In genomic region chr4:56414135-56414675, GRCh38 we compare ENCODE assay signal across 21 cellular contexts. TPM values are rescaled to one million over a fixed set of nuclear protein-coding genes. Genes with fewer than 3 reads are reported as not detected.
A peak's percentile ranks its signal among the peaks of the same experiment; 100 is the strongest.
DNase-seq lines count a peak whose midpoint lies in the region; ATAC-seq and TF ChIP-seq lines count a peak whose summit lies in the region.
"Had no signal": no experiment of that assay in that cellular context is flagged by ENCODE, and none has a peak within 500 bp of the region (broad histone marks: within the 10 kb centered on the region; RNA-seq: fewer than 3 reads in every experiment).

No MANE protein-coding gene starts in this region.

- CTCF ChIA-PET in IMR-90 (lab: Yijun Ruan, JAX), result no interaction called here

- H2BK20ac ChIP-seq in IMR-90 (ENCODE audit: low read depth, low read length), result no peak overlapping the region

- H3K9me1 ChIP-seq in IMR-90 (ENCODE audit: insufficient read depth, low read length), result peaks cover 5% of the 10 kb centered on the region; the same call in 1 of the 2 replicates

- no peak overlapping the region for H4K91ac ChIP-seq in IMR-90 (ENCODE audit: insufficient read depth, low read depth, low read length)

- DNase-seq in A172 (ENCODE audit: low spot score), result peak; percentile 40
- peak; percentile 26 for DNase-seq in IMR-90
- DNase-seq in choroid plexus epithelial cell (ENCODE audit: low read depth), result peak; percentile 17
- DNase-seq in mesendoderm, result peak; percentile 28
- DNase-seq in HuH-7.5 (ENCODE audit: low spot score), result no peak
- no peak for DNase-seq in GOT3 (lab: John Stamatoyannopoulos, UW)
- DNase-seq in activated T-helper 1 cell treated with anti-CD3 and anti-CD28 coated beads, Interleukin-12 subunit alpha, Interleukin-12 subunit beta, Interleukin-2, Interleukin-4 antibody, amounts not matched to agents 30 ng/mL and 10 ng/mL and 1 ng/mL, durations not matched to agents 14 hours and 24 hours and 36 hours (ENCODE audit: low spot score), result no peak
- DNase-seq: activated B cell treated with CpG ODN at 0.5 μM for 24 hours; activated CD8-positive, alpha-beta T cell treated with anti-CD3 and anti-CD28 coated beads, Interleukin-2, amount 10 ng/mL, durations not matched to agents 7 days and 5 days; activated naive CD8-positive, alpha-beta T cell treated with anti-CD3 and anti-CD28 coated beads, Interleukin-2, amount 50 U/mL, for 24 hours; caudate nucleus; effector CD4-positive, alpha-beta T cell; foreskin melanocyte; naive thymus-derived CD4-positive, alpha-beta T cell; NCI-H2029; posterior cingulate gyrus; T-helper 17 cell had no signal

- H3K56ac ChIP-seq in IMR-90 (ENCODE audit: extremely low read depth, insufficient read depth, low read length) (0 out of 2 replicates have a peak overlapping the region, but pooled peaks have one; percentile 23), mesendoderm (ENCODE audit: low read length) (peak overlapping the region; percentile 17)

- H2AK5ac ChIP-seq in IMR-90 (ENCODE audit: low read depth, low read length), result no peak overlapping the region
- no peak overlapping the region for H2AK5ac ChIP-seq in mesendoderm (ENCODE audit: low read length)

- no peaks in the 10 kb centered on the region for H3K36me3 ChIP-seq in IMR-90 (ENCODE audit: control insufficient read depth, insufficient read depth, low read length)
- H3K36me3 ChIP-seq in mesendoderm (ENCODE audit: control insufficient read depth, insufficient read depth, low read length), result no peaks in the 10 kb centered on the region

- 0 out of 2 replicates have a peak overlapping the region, but pooled peaks have one; percentile 69 for H3K14ac ChIP-seq in IMR-90 (replicated peaks; ENCODE audit: low read depth, low read length)

- no peak; the same call in 1 of the 2 replicates for ATAC-seq in IMR-90 (ENCODE audit: low read depth)
- no peak for ATAC-seq in HG03442 (IDR thresholded peaks at IDR 0.05; ENCODE audit: unreplicated experiment)
- ATAC-seq: activated CD8-positive, alpha-beta T cell treated with anti-CD3 and anti-CD28 coated beads, Interleukin-2, amount 10 ng/mL, durations not matched to agents 7 days and 5 days; activated naive CD8-positive, alpha-beta T cell treated with anti-CD3 and anti-CD28 coated beads, Interleukin-2, amount 50 U/mL, for 24 hours; activated T-helper 17 cell treated with anti-CD3 and anti-CD28 coated beads, Interleukin-2, amount 50 U/mL, for 72 hours; naive thymus-derived CD4-positive, alpha-beta T cell; Right ventricle myocardium inferior; T-helper 17 cell had no signal

- H3K79me1 ChIP-seq in IMR-90 (ENCODE audit: low read depth in 1 of 2, low read length in 2 of 2) (peaks cover 11 to 37% of the 10 kb centered on the region in 2 experiments), mesendoderm (ENCODE audit: low read length) (no peaks in the 10 kb centered on the region)

- H4K8ac ChIP-seq in IMR-90 (ENCODE audit: low read depth in 2 of 2, low read length in 2 of 2) (no peak overlapping the region), mesendoderm (ENCODE audit: low read depth, low read length) (no peak overlapping the region)

- H4K20me1 ChIP-seq in IMR-90 (ENCODE audit: insufficient read depth, low read length), result no peaks in the 10 kb centered on the region; the same call in 1 of the 2 replicates

- intact Hi-C loops in IMR-90 (cut with micrococcal nuclease), result no loop called here
- intact Hi-C loops in activated T-helper 1 cell treated with anti-CD3 and anti-CD28 coated beads, Interleukin-12 subunit alpha, Interleukin-12 subunit beta, Interleukin-2, Interleukin-4 antibody, amounts not matched to agents 30 ng/mL and 10 ng/mL and 1 ng/mL, durations not matched to agents 14 hours and 24 hours and 36 hours (cut with micrococcal nuclease), result no loop called here

- H3K4me1 ChIP-seq in IMR-90 (ENCODE audit: control insufficient read depth, insufficient read depth, low read length), result peaks cover 2% of the 10 kb centered on the region; the same call in 1 of the 2 replicates
- no peaks in the 10 kb centered on the region for H3K4me1 ChIP-seq in mesendoderm (ENCODE audit: control insufficient read depth, low read depth, low read length)

- no peak overlapping the region for H2AK9ac ChIP-seq in IMR-90 (replicated peaks; ENCODE audit: low read depth, low read length, poor library complexity)

- H3K4me1 Mint-ChIP-seq in activated T-helper 1 cell treated with anti-CD3 and anti-CD28 coated beads, Interleukin-12 subunit alpha, Interleukin-12 subunit beta, Interleukin-2, Interleukin-4 antibody, amounts not matched to agents 30 ng/mL and 10 ng/mL and 1 ng/mL, durations not matched to agents 14 hours and 24 hours and 36 hours (ENCODE audit: low read depth), result peaks cover 23% of the 10 kb centered on the region
- H3K4me1 Mint-ChIP-seq: activated B cell treated with CpG ODN at 0.5 μM for 24 hours had no signal

- H2BK15ac ChIP-seq in IMR-90 (ENCODE audit: low read depth, low read length), result no peak overlapping the region
- no peak overlapping the region for H2BK15ac ChIP-seq in mesendoderm (replicated peaks; ENCODE audit: low read depth)

- no peaks in the 10 kb centered on the region for H3K36me3 Mint-ChIP-seq in activated T-helper 1 cell treated with anti-CD3 and anti-CD28 coated beads, Interleukin-12 subunit alpha, Interleukin-12 subunit beta, Interleukin-2, Interleukin-4 antibody, amounts not matched to agents 30 ng/mL and 10 ng/mL and 1 ng/mL, durations not matched to agents 14 hours and 24 hours and 36 hours (ENCODE audit: low read depth)
- H3K36me3 Mint-ChIP-seq: naive thymus-derived CD4-positive, alpha-beta T cell had no signal

- no peak for TF ChIP-seq POLR2A in IMR-90 (IDR thresholded peaks at IDR 0.05; ENCODE audit: low read depth, low read length)

- H3K4me3 ChIP-seq in IMR-90 (ENCODE audit: insufficient read depth, low read depth, low read length) (peak overlapping the region; percentile 15; the same call in 1 of the 2 replicates), choroid plexus epithelial cell (ENCODE audit: low read depth, low read length) (no peak overlapping the region), mesendoderm (ENCODE audit: low read length) (no peak overlapping the region)
- H3K4me3 ChIP-seq: smooth muscle cell had no signal

- H4K5ac ChIP-seq in IMR-90 (ENCODE audit: low read depth, low read length), result peak overlapping the region; percentile 16; the same call in 1 of the 2 replicates
- no peak overlapping the region for H4K5ac ChIP-seq in mesendoderm (ENCODE audit: low read length)

- H3K9me3 ChIP-seq in IMR-90 (ENCODE audit: control insufficient read depth, insufficient read depth, low read length), result no peaks in the 10 kb centered on the region

- H3K27me3 Mint-ChIP-seq in activated T-helper 1 cell treated with anti-CD3 and anti-CD28 coated beads, Interleukin-12 subunit alpha, Interleukin-12 subunit beta, Interleukin-2, Interleukin-4 antibody, amounts not matched to agents 30 ng/mL and 10 ng/mL and 1 ng/mL, durations not matched to agents 14 hours and 24 hours and 36 hours (ENCODE audit: insufficient read depth), result no peaks in the 10 kb centered on the region
- H3K27me3 Mint-ChIP-seq: activated B cell treated with CpG ODN at 0.5 μM for 24 hours; activated naive CD8-positive, alpha-beta T cell treated with anti-CD3 and anti-CD28 coated beads, Interleukin-2, amount 50 U/mL, for 24 hours; activated T-helper 17 cell treated with anti-CD3 and anti-CD28 coated beads, Interleukin-2, amount 50 U/mL, for 72 hours; naive thymus-derived CD4-positive, alpha-beta T cell; T-helper 17 cell had no signal

- BruUV-seq in IMR-90 (replicated peaks; lab: Mats Ljungman, UMichigan), result no TSS peak

- peaks cover 40% of the 10 kb centered on the region for H3K79me2 ChIP-seq in mesendoderm (ENCODE audit: control insufficient read depth, insufficient read depth, low read length)

- no peaks in the 10 kb centered on the region for H3K9me3 Mint-ChIP-seq in activated T-helper 1 cell treated with anti-CD3 and anti-CD28 coated beads, Interleukin-12 subunit alpha, Interleukin-12 subunit beta, Interleukin-2, Interleukin-4 antibody, amounts not matched to agents 30 ng/mL and 10 ng/mL and 1 ng/mL, durations not matched to agents 14 hours and 24 hours and 36 hours
- H3K9me3 Mint-ChIP-seq: activated B cell treated with CpG ODN at 0.5 μM for 24 hours; activated naive CD8-positive, alpha-beta T cell treated with anti-CD3 and anti-CD28 coated beads, Interleukin-2, amount 50 U/mL, for 24 hours; activated T-helper 17 cell treated with anti-CD3 and anti-CD28 coated beads, Interleukin-2, amount 50 U/mL, for 72 hours; naive thymus-derived CD4-positive, alpha-beta T cell had no signal

- dilution Hi-C loops in IMR-90 (cut with HindIII; ENCODE audit: low sequenced_read_pairs, unreplicated experiment), result no loop called here

- H3K4ac ChIP-seq in IMR-90 (ENCODE audit: low read depth, low read length) (no peak overlapping the region), mesendoderm (ENCODE audit: low read depth, low read length) (no peak overlapping the region)

- TF ChIP-seq CTCF in IMR-90 (conservative IDR thresholded peaks at IDR 0.05; ENCODE audit: low read depth, low read length) (no peak), choroid plexus epithelial cell (conservative IDR thresholded peaks at IDR 0.05; ENCODE audit: low read depth, low read length) (no peak)

- H3K27ac ChIP-seq in IMR-90 (ENCODE audit: insufficient read depth, low read length) (no peak overlapping the region), mesendoderm (ENCODE audit: low read depth, low read length) (no peak overlapping the region)

- in situ Hi-C loops in IMR-90 (cut with MboI; ENCODE audit: low sequenced_read_pairs), result loop anchor here (25.0 kb wide), 1 partner anchor 423 kb away; no protein-coding TSS in a partner anchor

- H3K4me3 Mint-ChIP-seq in activated T-helper 1 cell treated with anti-CD3 and anti-CD28 coated beads, Interleukin-12 subunit alpha, Interleukin-12 subunit beta, Interleukin-2, Interleukin-4 antibody, amounts not matched to agents 30 ng/mL and 10 ng/mL and 1 ng/mL, durations not matched to agents 14 hours and 24 hours and 36 hours, result no peak overlapping the region
- H3K4me3 Mint-ChIP-seq: activated B cell treated with CpG ODN at 0.5 μM for 24 hours; activated CD8-positive, alpha-beta T cell treated with anti-CD3 and anti-CD28 coated beads, Interleukin-2, amount 10 ng/mL, durations not matched to agents 7 days and 5 days; activated naive CD8-positive, alpha-beta T cell treated with anti-CD3 and anti-CD28 coated beads, Interleukin-2, amount 50 U/mL, for 24 hours; activated T-helper 17 cell treated with anti-CD3 and anti-CD28 coated beads, Interleukin-2, amount 50 U/mL, for 72 hours; naive thymus-derived CD4-positive, alpha-beta T cell; T-helper 17 cell had no signal

- POLR2A ChIA-PET in IMR-90 (lab: Charles Lee; ENCODE audit: unreplicated experiment), result no interaction called here

- H2BK120ac ChIP-seq in IMR-90 (ENCODE audit: low read depth, low read length) (no peak overlapping the region), mesendoderm (ENCODE audit: low read depth, low read length) (no peak overlapping the region)

- H3K9ac ChIP-seq in IMR-90 (ENCODE audit: low read depth, low read length), result no peak overlapping the region
- no peak overlapping the region for H3K9ac ChIP-seq in mesendoderm (ENCODE audit: low read length)

- H3K4me2 ChIP-seq in IMR-90 (ENCODE audit: low read depth, low read length) (peak overlapping the region; percentile 70), mesendoderm (ENCODE audit: low read length) (no peak overlapping the region)
- H3K4me2 ChIP-seq: smooth muscle cell had no signal

- H3K27me3 ChIP-seq in IMR-90 (ENCODE audit: control insufficient read depth, insufficient read depth, low read length), result no peaks in the 10 kb centered on the region
- no peaks in the 10 kb centered on the region for H3K27me3 ChIP-seq in mesendoderm (ENCODE audit: insufficient read depth, low read length, poor library complexity)

- no peak overlapping the region for H3K27ac Mint-ChIP-seq in activated T-helper 1 cell treated with anti-CD3 and anti-CD28 coated beads, Interleukin-12 subunit alpha, Interleukin-12 subunit beta, Interleukin-2, Interleukin-4 antibody, amounts not matched to agents 30 ng/mL and 10 ng/mL and 1 ng/mL, durations not matched to agents 14 hours and 24 hours and 36 hours
- H3K27ac Mint-ChIP-seq: activated B cell treated with CpG ODN at 0.5 μM for 24 hours; activated CD8-positive, alpha-beta T cell treated with anti-CD3 and anti-CD28 coated beads, Interleukin-2, amount 10 ng/mL, durations not matched to agents 7 days and 5 days; activated naive CD8-positive, alpha-beta T cell treated with anti-CD3 and anti-CD28 coated beads, Interleukin-2, amount 50 U/mL, for 24 hours; activated T-helper 17 cell treated with anti-CD3 and anti-CD28 coated beads, Interleukin-2, amount 50 U/mL, for 72 hours; naive thymus-derived CD4-positive, alpha-beta T cell; T-helper 17 cell had no signal

- H2BK5ac ChIP-seq in IMR-90 (ENCODE audit: low read depth, low read length, poor library complexity, severe bottlenecking), result no peak overlapping the region
- H2BK5ac ChIP-seq in mesendoderm (ENCODE audit: low read length), result no peak overlapping the region

- H3K23ac ChIP-seq in IMR-90 (ENCODE audit: low read depth, low read length) (peak overlapping the region; percentile 59; the same call in 1 of the 2 replicates), mesendoderm (ENCODE audit: low read length) (no peak overlapping the region)

- no peak for TF ChIP-seq RAD21 in IMR-90 (IDR thresholded peaks at IDR 0.05; ENCODE audit: low read length)

- WGBS in IMR-90 (ENCODE audit: extremely low coverage in 2 of 2, insufficient read length in 1 of 2), 2 experiments, result no CpG with 5 or more reads among the region's 4 CpGs
- no CpG with 5 or more reads among the region's 4 CpGs for WGBS in mesendoderm (ENCODE audit: extremely low coverage, insufficient coverage, low lambda C conversion rate)

- no peak overlapping the region for H3K18ac ChIP-seq in IMR-90 (ENCODE audit: low read depth, low read length)
- no peak overlapping the region for H3K18ac ChIP-seq in mesendoderm (ENCODE audit: low read length)

- H2AFZ ChIP-seq in IMR-90 (replicated peaks; ENCODE audit: low read length, poor library complexity), result peak overlapping the region; percentile 37

RNA-seq across cellular contexts. Expression of gene PPAT, which starts 21.2 kb away (rescaled TPM):
- 34.5 and 35.0 TPM in 2 replicates for total RNA-seq in A172 (2014; rRNA removed; shearing (Covaris generic))
- total RNA-seq in IMR-90 (2012; rRNA removed), result 21.1 and 32.2 TPM in 2 replicates
- 5.9 and 7.0 TPM in 2 replicates for polyA plus RNA-seq in IMR-90 (2012; rRNA removed)
- polyA plus RNA-seq in IMR-90 (2012; cell fraction: cytosol; rRNA removed), result 1.4 and 1.5 TPM in 2 replicates
- 1.4 and 6.4 TPM in 2 replicates for polyA plus RNA-seq in IMR-90 (2012; cell fraction: nucleus; rRNA removed; ENCODE audit: low replicate concordance)
- 50.7 TPM for polyA plus RNA-seq in mesendoderm (2013, experiment 1 of 2)
- 51.0 TPM for polyA plus RNA-seq in mesendoderm (2013, experiment 2 of 2)
- total RNA-seq in activated T-helper 1 cell treated with anti-CD3 and anti-CD28 coated beads, Interleukin-12 subunit alpha, Interleukin-12 subunit beta, Interleukin-2, Interleukin-4 antibody, amounts not matched to agents 30 ng/mL and 10 ng/mL and 1 ng/mL, durations not matched to agents 14 hours and 24 hours and 36 hours, result 57.4 and 60.1 TPM in 2 replicates

RNA-seq across cellular contexts. Expression of gene PAICS, which starts 21.9 kb away (rescaled TPM):
- 93.0 and 120 TPM in 2 replicates for total RNA-seq in A172 (2014; rRNA removed; shearing (Covaris generic))
- 47.9 and 76.9 TPM in 2 replicates for total RNA-seq in IMR-90 (2012; rRNA removed)
- polyA plus RNA-seq in IMR-90 (2012; rRNA removed), result 86.6 and 109 TPM in 2 replicates
- 26.9 and 56.3 TPM in 2 replicates for polyA plus RNA-seq in IMR-90 (2012; cell fraction: cytosol; rRNA removed)
- 16.8 and 74.7 TPM in 2 replicates for polyA plus RNA-seq in IMR-90 (2012; cell fraction: nucleus; rRNA removed; ENCODE audit: low replicate concordance)
- polyA plus RNA-seq in mesendoderm (2013, experiment 1 of 2), result 439 TPM
- polyA plus RNA-seq in mesendoderm (2013, experiment 2 of 2), result 436 TPM
- 305 and 306 TPM in 2 replicates for total RNA-seq in activated T-helper 1 cell treated with anti-CD3 and anti-CD28 coated beads, Interleukin-12 subunit alpha, Interleukin-12 subunit beta, Interleukin-2, Interleukin-4 antibody, amounts not matched to agents 30 ng/mL and 10 ng/mL and 1 ng/mL, durations not matched to agents 14 hours and 24 hours and 36 hours

RNA-seq across cellular contexts. Expression of gene AASDH, which starts 26.9 kb away (rescaled TPM):
- total RNA-seq in A172 (2014; rRNA removed; shearing (Covaris generic)), result 6.0 and 6.9 TPM in 2 replicates
- 12.0 and 13.1 TPM in 2 replicates for total RNA-seq in IMR-90 (2012; rRNA removed)
- polyA plus RNA-seq in IMR-90 (2012; rRNA removed), result 3.5 and 4.7 TPM in 2 replicates
- polyA plus RNA-seq in IMR-90 (2012; cell fraction: cytosol; rRNA removed), result 0.66 and 0.74 TPM in 2 replicates
- 1.0 and 8.4 TPM in 2 replicates for polyA plus RNA-seq in IMR-90 (2012; cell fraction: nucleus; rRNA removed; ENCODE audit: low replicate concordance)
- polyA plus RNA-seq in mesendoderm (2013, experiment 1 of 2), result 5.0 TPM
- 4.3 TPM for polyA plus RNA-seq in mesendoderm (2013, experiment 2 of 2)
- 9.8 and 12.0 TPM in 2 replicates for total RNA-seq in activated T-helper 1 cell treated with anti-CD3 and anti-CD28 coated beads, Interleukin-12 subunit alpha, Interleukin-12 subunit beta, Interleukin-2, Interleukin-4 antibody, amounts not matched to agents 30 ng/mL and 10 ng/mL and 1 ng/mL, durations not matched to agents 14 hours and 24 hours and 36 hours

RNA-seq across cellular contexts. Expression of gene SRP72, which starts 53.2 kb away (rescaled TPM):
- total RNA-seq in A172 (2014; rRNA removed; shearing (Covaris generic)), result 79.8 and 95.5 TPM in 2 replicates
- total RNA-seq in IMR-90 (2012; rRNA removed), result 123 and 197 TPM in 2 replicates
- 72.7 and 73.8 TPM in 2 replicates for polyA plus RNA-seq in IMR-90 (2012; rRNA removed)
- polyA plus RNA-seq in IMR-90 (2012; cell fraction: cytosol; rRNA removed), result 16.4 and 27.1 TPM in 2 replicates
- polyA plus RNA-seq in IMR-90 (2012; cell fraction: nucleus; rRNA removed; ENCODE audit: low replicate concordance), result 18.5 and 94.6 TPM in 2 replicates
- polyA plus RNA-seq in mesendoderm (2013, experiment 1 of 2), result 234 TPM
- polyA plus RNA-seq in mesendoderm (2013, experiment 2 of 2), result 243 TPM
- total RNA-seq in activated T-helper 1 cell treated with anti-CD3 and anti-CD28 coated beads, Interleukin-12 subunit alpha, Interleukin-12 subunit beta, Interleukin-2, Interleukin-4 antibody, amounts not matched to agents 30 ng/mL and 10 ng/mL and 1 ng/mL, durations not matched to agents 14 hours and 24 hours and 36 hours, result 199 and 211 TPM in 2 replicates

Comparison
In these comparisons a context has a peak if more than half of its experiments do, and no peak if none do; other contexts are left out.
1. DNase-seq: peak in A172 (single experiment), IMR-90 (single experiment), choroid plexus epithelial cell (single experiment) and mesendoderm (single experiment); none in HuH-7.5 (single experiment), GOT3 (single experiment) and activated T-helper 1 cell treated with anti-CD3 and anti-CD28 coated beads, Interleukin-12 subunit alpha, Interleukin-12 subunit beta, Interleukin-2, Interleukin-4 antibody, amounts not matched to agents 30 ng/mL and 10 ng/mL and 1 ng/mL, durations not matched to agents 14 hours and 24 hours and 36 hours (single experiment).